22 cellular contexts compared by ENCODE assay signal in the genomic region with DNA sequence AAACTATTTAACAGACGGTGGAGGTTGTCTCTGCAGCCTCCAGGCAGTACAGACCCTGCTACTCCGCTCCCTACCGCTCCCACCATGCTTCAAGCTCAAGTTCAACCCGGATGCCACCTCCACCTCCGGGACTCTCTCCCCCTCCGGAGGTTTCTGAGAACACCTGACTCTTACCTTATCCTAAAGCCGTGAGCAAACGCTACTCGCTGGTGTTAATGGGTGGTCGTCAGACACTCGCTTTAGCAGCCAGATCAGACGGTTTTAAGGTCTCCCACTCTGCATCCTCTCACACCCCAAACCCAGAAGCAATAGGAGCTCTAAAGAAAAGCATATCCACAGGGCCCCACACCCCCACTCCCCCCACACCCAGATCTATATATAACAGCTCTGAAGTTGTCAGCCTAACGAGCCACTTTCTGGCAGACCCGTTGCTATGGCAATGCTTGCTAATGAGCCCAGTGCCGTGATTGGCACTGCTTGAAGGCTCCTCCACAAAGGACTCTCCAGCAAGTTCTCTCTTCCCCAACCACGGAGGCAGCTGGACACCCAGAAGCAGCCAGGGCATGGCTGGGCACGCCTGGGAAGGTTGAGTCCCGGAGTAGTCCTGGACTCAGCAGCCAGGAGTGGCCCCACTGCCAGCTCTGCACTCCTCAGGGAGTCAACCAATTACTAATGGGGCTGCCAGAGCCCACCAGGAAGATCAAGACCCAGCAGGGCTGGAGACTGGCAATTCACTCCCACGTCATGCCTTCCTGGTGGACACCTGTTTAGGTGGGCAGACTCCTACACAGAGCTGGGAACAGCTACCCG.
A peak's percentile ranks its signal among the peaks of the same experiment; 100 is the strongest.
DNase-seq lines count a peak whose midpoint lies in the region; ATAC-seq, FAIRE-seq and TF ChIP-seq lines count a peak whose summit lies in the region.
"Had no signal": no experiment of that assay in that cellular context is flagged by ENCODE, and none has a peak within 500 bp of the region (broad histone marks: within the 10 kb centered on the region; RNA-seq: fewer than 3 reads in every experiment).

No MANE protein-coding gene starts in this region.

- ATAC-seq in Right ventricle myocardium inferior (no peak), HG03025 (IDR thresholded peaks at IDR 0.05; ENCODE audit: low FRiP score, unreplicated experiment) (no peak), HG02938 (IDR thresholded peaks at IDR 0.05; ENCODE audit: unreplicated experiment) (no peak)
- ATAC-seq: activated CD4-positive, alpha-beta T cell treated with anti-CD3 and anti-CD28 coated beads for 36 hours; HepG2; left ventricle myocardium superior; natural killer cell had no signal

- peaks cover 39% of the 10 kb centered on the region for H3K36me3 Mint-ChIP-seq in dendritic cell treated with granulocyte-macrophage colony-stimulating factor and Interleukin-4, amounts not matched to agents 40 ng/mL and 50 ng/mL, for 4 days (ENCODE audit: low read depth)
- H3K36me3 Mint-ChIP-seq in neural progenitor cell = no peaks in the 10 kb centered on the region
- H3K36me3 Mint-ChIP-seq: activated naive CD8-positive, alpha-beta T cell treated with anti-CD3 and anti-CD28 coated beads, Interleukin-2, amount 10 ng/mL, durations not matched to agents 7 days and 5 days; natural killer cell had no signal

- H3K9me3 ChIP-seq in left ventricle myocardium inferior (replicated peaks) (no peaks in the 10 kb centered on the region), neural progenitor cell (ENCODE audit: low read depth) (no peaks in the 10 kb centered on the region)
- H3K9me3 ChIP-seq: Caco-2 had no signal

- DNase-seq in left ventricle myocardium inferior (no peak), Right ventricle myocardium inferior (ENCODE audit: missing footprints) (no peak), neural progenitor cell (ENCODE audit: low spot score) (peak; percentile 65), DMS53 (lab: John Stamatoyannopoulos, UW) (no peak), urothelium cell line (ENCODE audit: low spot score) (no peak)
- DNase-seq: activated CD4-positive, alpha-beta T cell treated with anti-CD3 and anti-CD28 coated beads for 36 hours; activated naive CD8-positive, alpha-beta T cell treated with anti-CD3 and anti-CD28 coated beads, Interleukin-2, amount 10 ng/mL, durations not matched to agents 7 days and 5 days; activated T-cell treated with anti-CD3 and anti-CD28 coated beads, Interleukin-2, amount 50 U/mL, for 24 hours; Caco-2; left ventricle myocardium superior; natural killer cell; NCI-H1092; stimulated activated naive CD4-positive, alpha-beta T cell; T-helper 1 cell had no signal

- H4K20me1 ChIP-seq in neural progenitor cell (ENCODE audit: low read depth) = no peaks in the 10 kb centered on the region

- no peaks in the 10 kb centered on the region for H3K9me3 Mint-ChIP-seq in dendritic cell treated with granulocyte-macrophage colony-stimulating factor and Interleukin-4, amounts not matched to agents 40 ng/mL and 50 ng/mL, for 4 days
- H3K9me3 Mint-ChIP-seq in neural progenitor cell = no peaks in the 10 kb centered on the region
- H3K9me3 Mint-ChIP-seq: activated naive CD8-positive, alpha-beta T cell treated with anti-CD3 and anti-CD28 coated beads, Interleukin-2, amount 10 ng/mL, durations not matched to agents 7 days and 5 days; activated T-cell treated with anti-CD3 and anti-CD28 coated beads, Interleukin-2, amount 50 U/mL, for 24 hours; natural killer cell had no signal

- no peaks in the 10 kb centered on the region for H3F3A ChIP-seq in neural progenitor cell (ENCODE audit: low read depth)

- H3K27ac ChIP-seq in left ventricle myocardium inferior (replicated peaks) = peak overlapping the region; percentile 19
- no peak overlapping the region for H3K27ac ChIP-seq in neural progenitor cell
- H3K27ac ChIP-seq: epithelial cell of prostate, hepatocyte had no signal

- H3K4me1 Mint-ChIP-seq in dendritic cell treated with granulocyte-macrophage colony-stimulating factor and Interleukin-4, amounts not matched to agents 40 ng/mL and 50 ng/mL, for 4 days (ENCODE audit: low read depth) = peaks cover 79% of the 10 kb centered on the region
- peaks cover 31% of the 10 kb centered on the region for H3K4me1 Mint-ChIP-seq in neural progenitor cell
- H3K4me1 Mint-ChIP-seq: activated CD4-positive, alpha-beta T cell treated with anti-CD3 and anti-CD28 coated beads for 36 hours; activated naive CD8-positive, alpha-beta T cell treated with anti-CD3 and anti-CD28 coated beads, Interleukin-2, amount 10 ng/mL, durations not matched to agents 7 days and 5 days had no signal

- H3K27me3 Mint-ChIP-seq in dendritic cell treated with granulocyte-macrophage colony-stimulating factor and Interleukin-4, amounts not matched to agents 40 ng/mL and 50 ng/mL, for 4 days = no peaks in the 10 kb centered on the region
- peaks cover 13% of the 10 kb centered on the region for H3K27me3 Mint-ChIP-seq in neural progenitor cell (ENCODE audit: insufficient read depth, low read depth)
- H3K27me3 Mint-ChIP-seq: activated CD4-positive, alpha-beta T cell treated with anti-CD3 and anti-CD28 coated beads for 36 hours; activated naive CD8-positive, alpha-beta T cell treated with anti-CD3 and anti-CD28 coated beads, Interleukin-2, amount 10 ng/mL, durations not matched to agents 7 days and 5 days; activated T-cell treated with anti-CD3 and anti-CD28 coated beads, Interleukin-2, amount 50 U/mL, for 24 hours had no signal

- H3K4me3 ChIP-seq in left ventricle myocardium inferior (no peak overlapping the region), neural progenitor cell (no peak overlapping the region)
- H3K4me3 ChIP-seq: hepatocyte, skin epidermis had no signal

- intact Hi-C loops in left ventricle myocardium inferior (cut with micrococcal nuclease) (no loop called here), Right ventricle myocardium inferior (cut with DNase I) (no loop called here)
- intact Hi-C loops in dendritic cell treated with granulocyte-macrophage colony-stimulating factor and Interleukin-4, amounts not matched to agents 40 ng/mL and 50 ng/mL, for 4 days (cut with micrococcal nuclease) = no loop called here

- no peak overlapping the region for H2AFZ ChIP-seq in neural progenitor cell (replicated peaks)
- H2AFZ ChIP-seq: hepatocyte had no signal

- no peak overlapping the region for H3K9ac ChIP-seq in neural progenitor cell

- H3K36me3 ChIP-seq in left ventricle myocardium inferior (no peaks in the 10 kb centered on the region), neural progenitor cell (no peaks in the 10 kb centered on the region)

- FAIRE-seq in urothelium cell line (lab: Jason Lieb, UNC) = no peak
- FAIRE-seq: GM18507, HepG2 had no signal

- no peak overlapping the region for H3K4me3 Mint-ChIP-seq in dendritic cell treated with granulocyte-macrophage colony-stimulating factor and Interleukin-4, amounts not matched to agents 40 ng/mL and 50 ng/mL, for 4 days
- H3K4me3 Mint-ChIP-seq in neural progenitor cell = peak overlapping the region; percentile 50
- H3K4me3 Mint-ChIP-seq: activated CD4-positive, alpha-beta T cell treated with anti-CD3 and anti-CD28 coated beads for 36 hours; activated naive CD8-positive, alpha-beta T cell treated with anti-CD3 and anti-CD28 coated beads, Interleukin-2, amount 10 ng/mL, durations not matched to agents 7 days and 5 days; activated T-cell treated with anti-CD3 and anti-CD28 coated beads, Interleukin-2, amount 50 U/mL, for 24 hours; natural killer cell had no signal

- peak overlapping the region; percentile 28 for H3K27ac Mint-ChIP-seq in dendritic cell treated with granulocyte-macrophage colony-stimulating factor and Interleukin-4, amounts not matched to agents 40 ng/mL and 50 ng/mL, for 4 days
- peak overlapping the region; percentile 50 for H3K27ac Mint-ChIP-seq in neural progenitor cell
- H3K27ac Mint-ChIP-seq: activated CD4-positive, alpha-beta T cell treated with anti-CD3 and anti-CD28 coated beads for 36 hours; activated naive CD8-positive, alpha-beta T cell treated with anti-CD3 and anti-CD28 coated beads, Interleukin-2, amount 10 ng/mL, durations not matched to agents 7 days and 5 days; activated T-cell treated with anti-CD3 and anti-CD28 coated beads, Interleukin-2, amount 50 U/mL, for 24 hours had no signal

- H3K4me2 ChIP-seq in neural progenitor cell = peak overlapping the region; percentile 28
- H3K4me2 ChIP-seq: hepatocyte had no signal

- H3K27me3 ChIP-seq in left ventricle myocardium inferior (ENCODE audit: low read depth) (no peaks in the 10 kb centered on the region), neural progenitor cell (no peaks in the 10 kb centered on the region)
- H3K27me3 ChIP-seq: hepatocyte had no signal

- TF ChIP-seq CTCF in left ventricle myocardium inferior (IDR thresholded peaks at IDR 0.05; ENCODE audit: borderline replicate concordance) (no peak), neural progenitor cell (IDR thresholded peaks at IDR 0.05) (no peak)

- no peaks in the 10 kb centered on the region for H3K79me2 ChIP-seq in neural progenitor cell (ENCODE audit: low read depth)

- H3K4me1 ChIP-seq in left ventricle myocardium inferior (peaks cover 63% of the 10 kb centered on the region), neural progenitor cell (peaks cover 14% of the 10 kb centered on the region)
- H3K4me1 ChIP-seq: Caco-2 had no signal
